1 cellular context compared by ENCODE assay signal in genomic region chr3:194333212-194333980, GRCh38.
TF ChIP-seq lines count a peak whose summit lies in the region.

No MANE protein-coding gene starts in this region.

TF ChIP-seq in WTC11, 78 proteins besides CTCF, POLR2A, EP300 and RAD21 (continued from another document and continues in another):
- TF ChIP-seq STAT6 (CRISPR knock-in tag; conservative IDR thresholded peaks at IDR 0.05; ENCODE audit: low read depth) (no peak), GABPB1 (CRISPR knock-in tag; IDR thresholded peaks at IDR 0.05) (peak; percentile 87), TCF7 (CRISPR knock-in tag; IDR thresholded peaks at IDR 0.05; ENCODE audit: low read depth) (no peak), ARID4B (CRISPR knock-in tag; IDR thresholded peaks at IDR 0.05; ENCODE audit: borderline replicate concordance) (0 out of 2 replicates have a peak, but pooled peaks have one; percentile 47), NFYB (CRISPR knock-in tag; conservative IDR thresholded peaks at IDR 0.05; ENCODE audit: low read depth) (0 out of 2 replicates have a peak, but pooled peaks have one; percentile 23), ZBTB21 (CRISPR knock-in tag; IDR thresholded peaks at IDR 0.05; ENCODE audit: borderline replicate concordance) (0 out of 2 replicates have a peak, but pooled peaks have one; percentile 12), JAZF1 (CRISPR knock-in tag; IDR thresholded peaks at IDR 0.05) (no peak), RORB (CRISPR knock-in tag; IDR thresholded peaks at IDR 0.05) (no peak), TP53 (CRISPR knock-in tag; IDR thresholded peaks at IDR 0.05) (no peak; the same call in 1 of the 2 replicates), AFF4 (CRISPR knock-in tag; IDR thresholded peaks at IDR 0.05; ENCODE audit: borderline replicate concordance) (no peak), MXD4 (CRISPR knock-in tag; IDR thresholded peaks at IDR 0.05; ENCODE audit: borderline replicate concordance) (no peak), CBFB (CRISPR knock-in tag; IDR thresholded peaks at IDR 0.05; ENCODE audit: low read depth) (no peak), ZNF416 (CRISPR knock-in tag; IDR thresholded peaks at IDR 0.05) (no peak), ZNF396 (CRISPR knock-in tag; IDR thresholded peaks at IDR 0.05; ENCODE audit: borderline replicate concordance) (no peak), RELA (CRISPR knock-in tag; IDR thresholded peaks at IDR 0.05; ENCODE audit: borderline replicate concordance) (no peak), ZNF138 (CRISPR knock-in tag; conservative IDR thresholded peaks at IDR 0.05) (no peak), ELF4 (CRISPR knock-in tag; IDR thresholded peaks at IDR 0.05; ENCODE audit: low read depth) (0 out of 2 replicates have a peak, but pooled peaks have one; percentile 18), AR (CRISPR knock-in tag; IDR thresholded peaks at IDR 0.05) (no peak), ATF1 (CRISPR knock-in tag; IDR thresholded peaks at IDR 0.05) (peak; percentile 58; the same call in 1 of the 2 replicates), ZNF532 (CRISPR knock-in tag; IDR thresholded peaks at IDR 0.05; ENCODE audit: borderline replicate concordance) (no peak), HMGA2 (CRISPR knock-in tag; IDR thresholded peaks at IDR 0.05) (no peak), MYBL2 (CRISPR knock-in tag; IDR thresholded peaks at IDR 0.05) (peak; percentile 78; the same call in 1 of the 2 replicates), ZNF263 (CRISPR knock-in tag; IDR thresholded peaks at IDR 0.05; ENCODE audit: low read depth) (no peak), PRDM15 (CRISPR knock-in tag; IDR thresholded peaks at IDR 0.05) (no peak), SOX15 (CRISPR knock-in tag; IDR thresholded peaks at IDR 0.05) (no peak), NFE2L1 (CRISPR knock-in tag; IDR thresholded peaks at IDR 0.05) (peak; percentile 90), MAX (CRISPR knock-in tag; IDR thresholded peaks at IDR 0.05) (peak; percentile 96), E2F1 (CRISPR knock-in tag; IDR thresholded peaks at IDR 0.05) (peak; percentile 92), ZNF219 (CRISPR knock-in tag; IDR thresholded peaks at IDR 0.05; ENCODE audit: borderline replicate concordance) (no peak), OVOL2 (CRISPR knock-in tag; IDR thresholded peaks at IDR 0.05; ENCODE audit: borderline replicate concordance) (no peak), FOXJ3 (CRISPR knock-in tag; IDR thresholded peaks at IDR 0.05; ENCODE audit: borderline replicate concordance) (no peak), PRRX2 (CRISPR knock-in tag; IDR thresholded peaks at IDR 0.05) (no peak)
